Comparison of ENCODE assay signal across 1 cellular context in genomic region chr3:67897686-67898336, GRCh38.
TF ChIP-seq lines count a peak whose summit lies in the region.

No MANE protein-coding gene starts in this region.

TF ChIP-seq in HepG2, 621 proteins besides CTCF, POLR2A, EP300 and RAD21 (continued from another document):
- TF ChIP-seq ZBTB25 (CRISPR knock-in tag; IDR thresholded peaks at IDR 0.05) = no peak
- TF ChIP-seq ZMAT3 (CRISPR knock-in tag; conservative IDR thresholded peaks at IDR 0.05) = no peak
- TF ChIP-seq ZNF775 (CRISPR knock-in tag; IDR thresholded peaks at IDR 0.05; ENCODE audit: borderline replicate concordance) = no peak
- TF ChIP-seq ZNF205 (CRISPR knock-in tag; IDR thresholded peaks at IDR 0.05) = no peak
- no peak for TF ChIP-seq MTF1 (CRISPR knock-in tag; IDR thresholded peaks at IDR 0.05)
- no peak for TF ChIP-seq SCMH1 (CRISPR knock-in tag; IDR thresholded peaks at IDR 0.05; ENCODE audit: borderline replicate concordance)
- no peak for TF ChIP-seq ZNF660 (CRISPR knock-in tag; IDR thresholded peaks at IDR 0.05; ENCODE audit: borderline replicate concordance, low read depth)
- TF ChIP-seq SP5 (CRISPR knock-in tag; IDR thresholded peaks at IDR 0.05; ENCODE audit: borderline replicate concordance, low read depth) = no peak
- no peak for TF ChIP-seq NRL (CRISPR knock-in tag; IDR thresholded peaks at IDR 0.05; ENCODE audit: borderline replicate concordance)
- TF ChIP-seq, protein P1, sequence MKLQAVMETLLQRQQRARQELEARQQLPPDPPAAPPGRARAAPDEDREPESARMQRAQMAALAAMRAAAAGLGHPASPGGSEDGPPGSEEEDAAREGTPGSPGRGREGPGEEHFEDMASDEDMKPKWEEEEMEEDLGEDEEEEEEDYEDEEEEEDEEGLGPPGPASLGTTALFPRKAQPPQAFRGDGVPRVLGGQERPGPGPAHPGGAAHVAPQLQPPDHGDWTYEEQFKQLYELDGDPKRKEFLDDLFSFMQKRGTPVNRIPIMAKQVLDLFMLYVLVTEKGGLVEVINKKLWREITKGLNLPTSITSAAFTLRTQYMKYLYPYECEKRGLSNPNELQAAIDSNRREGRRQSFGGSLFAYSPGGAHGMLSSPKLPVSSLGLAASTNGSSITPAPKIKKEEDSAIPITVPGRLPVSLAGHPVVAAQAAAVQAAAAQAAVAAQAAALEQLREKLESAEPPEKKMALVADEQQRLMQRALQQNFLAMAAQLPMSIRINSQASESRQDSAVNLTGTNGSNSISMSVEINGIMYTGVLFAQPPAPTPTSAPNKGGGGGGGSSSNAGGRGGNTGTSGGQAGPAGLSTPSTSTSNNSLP (IDR thresholded peaks at IDR 0.05; ENCODE audit: low read depth, low read length) = no peak
- TF ChIP-seq CBX1 (IDR thresholded peaks at IDR 0.05; ENCODE audit: low read depth) = no peak
- no peak for TF ChIP-seq MEF2D (CRISPR knock-in tag; IDR thresholded peaks at IDR 0.05)
